ENCODE assay signal across 8 cellular contexts in genomic region chr6:75203721-75204120, GRCh38. TPM values are rescaled to one million over a fixed set of nuclear protein-coding genes. Genes with fewer than 3 reads are reported as not detected.
DNase-seq lines count a peak whose midpoint lies in the region; ATAC-seq and TF ChIP-seq lines count a peak whose summit lies in the region.

No MANE protein-coding gene starts in this region.

- H3K4me3 Mint-ChIP-seq in Calu3 (ENCODE audit: low read depth, unreplicated experiment) (peak overlapping the region; percentile 88), mesothelial cell of epicardium (no peak overlapping the region)

- TF ChIP-seq CTCF in Calu3 (IDR thresholded peaks at IDR 0.05; ENCODE audit: unreplicated experiment) (no peak), Peyer's patch (IDR thresholded peaks at IDR 0.05) (no peak), mesothelial cell of epicardium (IDR thresholded peaks at IDR 0.05; ENCODE audit: unreplicated experiment) (no peak)

- ATAC-seq in HG02870 (IDR thresholded peaks at IDR 0.05; ENCODE audit: unreplicated experiment), result no peak

- intact Hi-C loops in Calu3 (cut with micrococcal nuclease; ENCODE audit: unreplicated experiment), result loop anchor here (1.0 to 10.0 kb wide), 10 partner anchors 86 to 1233 kb away; no protein-coding TSS in a partner anchor

- H3K9me3 Mint-ChIP-seq in Calu3 (ENCODE audit: low read depth, unreplicated experiment), result no peaks in the 10 kb centered on the region
- H3K9me3 Mint-ChIP-seq in mesothelial cell of epicardium, result no peaks in the 10 kb centered on the region

- no peaks in the 10 kb centered on the region for H3K9me3 ChIP-seq in Peyer's patch

- H3K4me1 ChIP-seq in Peyer's patch, result peaks cover 0 to 18% (median 6%) of the 10 kb centered on the region in 4 donors
- H3K4me1 ChIP-seq in rectal smooth muscle tissue (ENCODE audit: control insufficient read depth, insufficient read depth, low read length), result peaks cover 11% of the 10 kb centered on the region

- H3K9ac ChIP-seq in rectal smooth muscle tissue (ENCODE audit: low read length), result no peak overlapping the region

- peaks cover 30% of the 10 kb centered on the region for H3K27me3 Mint-ChIP-seq in Calu3 (ENCODE audit: unreplicated experiment)
- peaks cover 81% of the 10 kb centered on the region for H3K27me3 Mint-ChIP-seq in mesothelial cell of epicardium (ENCODE audit: low read depth)

- no TSS peak for BruUV-seq in Calu3 (replicated peaks; lab: Mats Ljungman, UMichigan)

- CTCF ChIA-PET in Calu3 (lab: Charles Lee), result interaction anchor here (1.2 to 1.8 kb wide), 2 partner anchors 1218 to 1465 kb away, joined by 4 to 7 read pairs; no protein-coding TSS in a partner anchor

- no peak for TF ChIP-seq POLR2A in Peyer's patch (IDR thresholded peaks at IDR 0.05)

- H3K36me3 Mint-ChIP-seq in Calu3 (ENCODE audit: insufficient read depth, unreplicated experiment) (peaks cover 29% of the 10 kb centered on the region), mesothelial cell of epicardium (no peaks in the 10 kb centered on the region)

- H3K4me1 Mint-ChIP-seq in Calu3 (ENCODE audit: low read depth, unreplicated experiment) (peaks cover 40% of the 10 kb centered on the region), mesothelial cell of epicardium (peaks cover 57% of the 10 kb centered on the region)

- H3K27ac ChIP-seq in Peyer's patch, result peak overlapping the region; percentile 65 to 91 (median 72)
- peak overlapping the region; percentile 77 for H3K27ac ChIP-seq in rectal smooth muscle tissue (ENCODE audit: low read depth, low read length)

- DNase-seq in Calu3 (no peak), Peyer's patch (no peak), fibroblast of peridontal ligament (ENCODE audit: extremely low read depth) (peak; percentile 64), kidney glomerular epithelial cell (lab: John Stamatoyannopoulos, UW) (no peak), NCI-H1694 treated with DMSO at 0.1 percent for 48 hours (lab: John Stamatoyannopoulos, UW) (no peak), mesothelial cell of epicardium (ENCODE audit: low spot score in 2 of 2, unreplicated experiment in 2 of 2) (no peak)

- H3K27me3 ChIP-seq in Peyer's patch (peaks cover 0 to 11% of the 10 kb centered on the region in 2 donors), rectal smooth muscle tissue (ENCODE audit: control insufficient read depth, insufficient read depth, low read length) (no peaks in the 10 kb centered on the region)

- H3K27ac Mint-ChIP-seq in Calu3 (ENCODE audit: unreplicated experiment) (no peak overlapping the region), mesothelial cell of epicardium (no peak overlapping the region)

- H3K4me3 ChIP-seq in Peyer's patch (peak overlapping the region in 2 of 4 donors; percentile 54 to 65), rectal smooth muscle tissue (ENCODE audit: low read length) (peak overlapping the region; percentile 23)

- H3K36me3 ChIP-seq in Peyer's patch (no peaks in the 10 kb centered on the region), rectal smooth muscle tissue (ENCODE audit: control insufficient read depth, insufficient read depth, low read length) (no peaks in the 10 kb centered on the region)

RNA-seq across cellular contexts. Expression of gene COL12A1, which starts 2.1 kb away (rescaled TPM):
- total RNA-seq in Calu3 (2022) (20.4 and 29.3 TPM in 2 replicates), Peyer's patch (10 to 100 TPM; 10.9 to 65.9 (median 57.1) TPM), mesothelial cell of epicardium (10.5 to 12.5 TPM (median 11.3 TPM) in 3 replicates)

RNA-seq across cellular contexts. Expression of gene COX7A2, which starts 39.9 kb away (rescaled TPM):
- total RNA-seq in Calu3 (2022), result 441 and 459 TPM in 2 replicates
- 100 to 1,000 TPM in 3 of 4 donors, 10 to 100 TPM in 1; 94.9 to 246 (median 192) TPM for total RNA-seq in Peyer's patch
- total RNA-seq in mesothelial cell of epicardium, result 232 to 260 TPM (median 245 TPM) in 3 replicates
